Comparison of ENCODE assay signal across 5 cellular contexts in genomic region chr21:34607376-34607775, GRCh38. TPM values are rescaled to one million over a fixed set of nuclear protein-coding genes. Genes with fewer than 3 reads are reported as not detected.
DNase-seq lines count a peak whose midpoint lies in the region; TF ChIP-seq lines count a peak whose summit lies in the region.
"Not testable (repeated sequence)": the region's sequence is repeated elsewhere in the genome, so short reads cannot be mapped to it uniquely, and the experiment has no call there.

No MANE protein-coding gene starts in this region.

- DNase-seq in caudate nucleus (lab: John Stamatoyannopoulos, UW); dorsolateral prefrontal cortex; substantia nigra (lab: John Stamatoyannopoulos, UW): not testable (repeated sequence)

- not testable (repeated sequence) for TF ChIP-seq CTCF in VCaP (conservative IDR thresholded peaks at IDR 0.05); dorsolateral prefrontal cortex (IDR thresholded peaks at IDR 0.05 in 54 of 56, conservative IDR thresholded peaks at IDR 0.05 in 2 of 56; ENCODE audit: low read depth in 1 of 56, partially characterized antibody in 56 of 56)

- H3K4me3 ChIP-seq in dorsolateral prefrontal cortex = not testable (repeated sequence)

- intact Hi-C loops in dorsolateral prefrontal cortex (cut with DNase I) = loop anchor here in 1 of 2 donors (10.0 kb wide), 1 partner anchor 533 kb away; the partner anchor contains the start of genes MRPS6 and SLC5A3

- H3K27ac ChIP-seq in VCaP = peak overlapping the region; percentile 71
- peak overlapping the region; percentile 30 for H3K27ac ChIP-seq in caudate nucleus (ENCODE audit: low read depth, low read length)
- H3K27ac ChIP-seq in dorsolateral prefrontal cortex = peak overlapping the region in 56 of 59 donors; percentile 16 to 96 (median 86)
- peak overlapping the region; percentile 39 for H3K27ac ChIP-seq in layer of hippocampus (ENCODE audit: low read depth, low read length)
- peak overlapping the region; percentile 56 for H3K27ac ChIP-seq in substantia nigra (ENCODE audit: low read depth, low read length, poor library complexity, severe bottlenecking)

- not testable (repeated sequence) for H3K27me3 ChIP-seq in dorsolateral prefrontal cortex; layer of hippocampus (ENCODE audit: control insufficient read depth, insufficient read depth, low read length)

RNA-seq across cellular contexts. Expression of gene RCAN1, which starts 7.5 kb away (rescaled TPM):
- 10 to 100 TPM; 37.2 to 79.7 (median 53.2) TPM for total RNA-seq in dorsolateral prefrontal cortex

Comparison
In these comparisons a context has a peak if more than half of its experiments do, and no peak if none do; other contexts are left out.
1. H3K27ac ChIP-seq: peak in every context shown above with its lines; median percentile 86 in dorsolateral prefrontal cortex; 71 in VCaP; 56 in substantia nigra; 39 in layer of hippocampus; 30 in caudate nucleus.